In genomic region chr13:98653471-98653985, GRCh38 we compare ENCODE assay signal across 8 cellular contexts.
DNase-seq lines count a peak whose midpoint lies in the region; ATAC-seq and TF ChIP-seq lines count a peak whose summit lies in the region.

No MANE protein-coding gene starts in this region.

- POLR2A ChIA-PET in A673 (lab: Charles Lee; ENCODE audit: low non-redundant PET) = no interaction called here

- ATAC-seq in GM18508 (IDR thresholded peaks at IDR 0.05; ENCODE audit: insufficient read depth, unreplicated experiment) (peak; percentile 85), HG02981 (IDR thresholded peaks at IDR 0.05; ENCODE audit: unreplicated experiment) (peak; percentile 93)

- intact Hi-C loops in A673 (cut with micrococcal nuclease; ENCODE audit: unreplicated experiment) = loop anchor here (1.0 to 2.0 kb wide), 2 partner anchors 209 to 620 kb away; no protein-coding TSS in a partner anchor
- intact Hi-C loops in breast epithelium (cut with DNase I; ENCODE audit: low total_unique reads) = loop anchor here (5.0 kb wide), 1 partner anchor 206 kb away; no protein-coding TSS in a partner anchor

- no TSS peak for BruUV-seq in A673 (replicated peaks; lab: Mats Ljungman, UMichigan)

- CTCF ChIA-PET in A673 (lab: Charles Lee) = interaction anchor here (0.6 to 1.7 kb wide), 10 partner anchors 24 to 798 kb away, joined by 3 to 18 read pairs (median 4); no protein-coding TSS in a partner anchor

- H3K4me3 ChIP-seq in A673 (ENCODE audit: low read depth, low read length, poor library complexity, severe bottlenecking) (no peak overlapping the region), WI38 (ENCODE audit: low read depth, low read length) (no peak overlapping the region), breast epithelium (no peak overlapping the region)

- H3K36me3 ChIP-seq in A673 (ENCODE audit: insufficient read depth, low read length, poor library complexity, severe bottlenecking) (no peaks in the 10 kb centered on the region), breast epithelium (no peaks in the 10 kb centered on the region)

- H3K9me3 ChIP-seq in A673 (ENCODE audit: low read depth, low read length, poor library complexity, severe bottlenecking) = no peaks in the 10 kb centered on the region
- no peaks in the 10 kb centered on the region for H3K9me3 ChIP-seq in breast epithelium

- DNase-seq in A673 (ENCODE audit: low spot score) = peak; percentile 76
- peak; percentile 46 for DNase-seq in NCI-H2081 treated with DMSO at 0.1 percent for 48 hours (lab: John Stamatoyannopoulos, UW)
- DNase-seq in breast epithelium (ENCODE audit: low spot score in 2 of 2) = peak; percentile 76 to 78
- DNase-seq in islet precursor cell = peak; percentile 93
- peak; percentile 43 to 63 for DNase-seq in stimulated activated CD4-positive, alpha-beta T cell treated with anti-CD3 and anti-CD28 coated beads, Interleukin-1b, Interleukin-23, amount 100 ng/mL, for 1 hour (ENCODE audit: low read depth in 2 of 2)

- TF ChIP-seq POLR2A in breast epithelium (IDR thresholded peaks at IDR 0.05) = no peak

- peak; percentile 92 for TF ChIP-seq CTCF in A673 (conservative IDR thresholded peaks at IDR 0.05; ENCODE audit: low read depth, low read length)
- peak; percentile 91 for TF ChIP-seq CTCF in WI38 (IDR thresholded peaks at IDR 0.05; ENCODE audit: low read depth, low read length)
- peak; percentile 91 to 92 (median 92) for TF ChIP-seq CTCF in breast epithelium (IDR thresholded peaks at IDR 0.05)

- no peaks in the 10 kb centered on the region for H3K27me3 ChIP-seq in A673 (replicated peaks; ENCODE audit: insufficient read depth, low read depth, low read length, poor library complexity)
- no peaks in the 10 kb centered on the region for H3K27me3 ChIP-seq in breast epithelium

- no peak overlapping the region for H3K27ac ChIP-seq in A673 (ENCODE audit: low read depth, low read length, poor library complexity, severe bottlenecking)
- H3K27ac ChIP-seq in breast epithelium = no peak overlapping the region

- H3K4me1 ChIP-seq in A673 (ENCODE audit: insufficient read depth, low read length, poor library complexity, severe bottlenecking) (no peaks in the 10 kb centered on the region), breast epithelium (no peaks in the 10 kb centered on the region)
